Comparison of ENCODE assay signal across 9 cellular contexts in the genomic region with DNA sequence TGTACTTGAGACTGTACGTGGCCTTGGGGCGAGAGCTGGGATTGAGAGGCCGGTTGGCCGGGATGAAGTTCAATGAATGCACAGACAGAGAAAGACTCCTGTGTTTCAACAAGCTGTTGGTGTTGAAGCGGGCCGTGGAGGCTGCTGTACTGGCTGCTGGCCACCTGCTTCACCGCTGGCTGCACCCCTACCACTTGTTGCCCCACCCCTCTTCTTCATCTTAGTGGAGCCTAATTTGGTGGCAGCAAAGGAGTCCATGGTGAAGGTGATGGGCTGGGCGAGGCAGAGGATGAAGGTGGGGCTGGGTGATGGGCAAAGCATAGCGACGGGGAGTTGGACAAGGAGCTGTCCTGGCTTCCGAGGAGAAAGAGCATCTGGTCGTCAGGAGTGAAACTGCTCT. TPM values are rescaled to one million over a fixed set of nuclear protein-coding genes. Genes with fewer than 3 reads are reported as not detected.
DNase-seq lines count a peak whose midpoint lies in the region; ATAC-seq and TF ChIP-seq lines count a peak whose summit lies in the region.
"Had no signal": no experiment of that assay in that cellular context is flagged by ENCODE, and none has a peak within 500 bp of the region (broad histone marks: within the 10 kb centered on the region; RNA-seq: fewer than 3 reads in every experiment).

No MANE protein-coding gene starts in this region.

- peaks cover 9 to 16% of the 10 kb centered on the region in 2 donors for H3K4me1 ChIP-seq in mucosa of rectum (ENCODE audit: control insufficient read depth in 2 of 2, insufficient read depth in 2 of 2, low read length in 2 of 2)

- no peak overlapping the region for H3K9ac ChIP-seq in mucosa of rectum (ENCODE audit: low read depth in 1 of 2, low read length in 2 of 2)

- peak overlapping the region; percentile 83 for H3K4me3 Mint-ChIP-seq in activated T-helper 1 cell treated with anti-CD3 and anti-CD28 coated beads, Interleukin-12 subunit alpha, Interleukin-12 subunit beta, Interleukin-2, Interleukin-4 antibody, amounts not matched to agents 30 ng/mL and 10 ng/mL and 1 ng/mL, durations not matched to agents 14 hours and 24 hours and 36 hours

- H3K9me3 Mint-ChIP-seq in activated T-helper 1 cell treated with anti-CD3 and anti-CD28 coated beads, Interleukin-12 subunit alpha, Interleukin-12 subunit beta, Interleukin-2, Interleukin-4 antibody, amounts not matched to agents 30 ng/mL and 10 ng/mL and 1 ng/mL, durations not matched to agents 14 hours and 24 hours and 36 hours = no peaks in the 10 kb centered on the region

- intact Hi-C loops in activated T-helper 1 cell treated with anti-CD3 and anti-CD28 coated beads, Interleukin-12 subunit alpha, Interleukin-12 subunit beta, Interleukin-2, Interleukin-4 antibody, amounts not matched to agents 30 ng/mL and 10 ng/mL and 1 ng/mL, durations not matched to agents 14 hours and 24 hours and 36 hours (cut with micrococcal nuclease) = loop anchor here (5.0 to 10.0 kb wide), 2 partner anchors 34 to 437 kb away; partner anchors contain the start of gene ZKSCAN4
- intact Hi-C loops in left colon (cut with DNase I, micrococcal nuclease) = loop anchor here in 1 of 2 donors (10.0 kb wide), 1 partner anchor 73 kb away; the partner anchor contains the start of gene ZKSCAN8

- H3K4me3 ChIP-seq in AG10803 (ENCODE audit: low read length) (peak overlapping the region; percentile 65), GM08714 (ENCODE audit: low read length) (peak overlapping the region; percentile 69; the same call in 1 of the 2 replicates), mucosa of rectum (ENCODE audit: low read length in 2 of 2) (peak overlapping the region; percentile 5 to 69)

- peaks cover 70% of the 10 kb centered on the region for H3K27me3 Mint-ChIP-seq in activated T-helper 1 cell treated with anti-CD3 and anti-CD28 coated beads, Interleukin-12 subunit alpha, Interleukin-12 subunit beta, Interleukin-2, Interleukin-4 antibody, amounts not matched to agents 30 ng/mL and 10 ng/mL and 1 ng/mL, durations not matched to agents 14 hours and 24 hours and 36 hours (ENCODE audit: insufficient read depth)

- ATAC-seq in left colon (no peak), GM21367 (IDR thresholded peaks at IDR 0.05; ENCODE audit: unreplicated experiment) (no peak)

- peaks cover 3 to 4% of the 10 kb centered on the region in 2 donors for H3K27me3 ChIP-seq in mucosa of rectum (ENCODE audit: control insufficient read depth in 2 of 2, insufficient read depth in 2 of 2, low read length in 2 of 2)

- DNase-seq in AG10803 (ENCODE audit: low read depth) (no peak), left colon (no peak), NCI-H146 treated with DMSO at 0.1 percent for 48 hours (lab: John Stamatoyannopoulos, UW; ENCODE audit: unreplicated experiment) (no peak)
- DNase-seq in activated T-helper 1 cell treated with anti-CD3 and anti-CD28 coated beads, Interleukin-12 subunit alpha, Interleukin-12 subunit beta, Interleukin-2, Interleukin-4 antibody, amounts not matched to agents 30 ng/mL and 10 ng/mL and 1 ng/mL, durations not matched to agents 14 hours and 24 hours and 36 hours (ENCODE audit: low spot score) = no peak
- no peak for DNase-seq in activated effector memory CD4-positive, alpha-beta T cell treated with anti-CD3 and anti-CD28 coated beads, Interleukin-2, amount 50 U/mL, for 16 hours

- H3K36me3 Mint-ChIP-seq in activated T-helper 1 cell treated with anti-CD3 and anti-CD28 coated beads, Interleukin-12 subunit alpha, Interleukin-12 subunit beta, Interleukin-2, Interleukin-4 antibody, amounts not matched to agents 30 ng/mL and 10 ng/mL and 1 ng/mL, durations not matched to agents 14 hours and 24 hours and 36 hours (ENCODE audit: low read depth) = no peaks in the 10 kb centered on the region

- H3K4me1 Mint-ChIP-seq in activated T-helper 1 cell treated with anti-CD3 and anti-CD28 coated beads, Interleukin-12 subunit alpha, Interleukin-12 subunit beta, Interleukin-2, Interleukin-4 antibody, amounts not matched to agents 30 ng/mL and 10 ng/mL and 1 ng/mL, durations not matched to agents 14 hours and 24 hours and 36 hours (ENCODE audit: low read depth) = peaks cover 14% of the 10 kb centered on the region

- no peak for TF ChIP-seq CTCF in AG10803 (conservative IDR thresholded peaks at IDR 0.05; ENCODE audit: low read length)

- H3K9me3 ChIP-seq in mucosa of rectum (ENCODE audit: control insufficient read depth in 2 of 2, low read length in 2 of 2) = no peaks in the 10 kb centered on the region
- H3K9me3 ChIP-seq: adrenal gland had no signal

- H3K36me3 ChIP-seq in mucosa of rectum (ENCODE audit: control insufficient read depth in 2 of 2, insufficient read depth in 2 of 2, low read length in 2 of 2) = no peaks in the 10 kb centered on the region
- H3K36me3 ChIP-seq: adrenal gland had no signal

- H3K27ac Mint-ChIP-seq in activated T-helper 1 cell treated with anti-CD3 and anti-CD28 coated beads, Interleukin-12 subunit alpha, Interleukin-12 subunit beta, Interleukin-2, Interleukin-4 antibody, amounts not matched to agents 30 ng/mL and 10 ng/mL and 1 ng/mL, durations not matched to agents 14 hours and 24 hours and 36 hours = no peak overlapping the region

- no peak overlapping the region for H3K27ac ChIP-seq in mucosa of rectum (ENCODE audit: low read depth in 2 of 2, low read length in 2 of 2)

RNA-seq across cellular contexts. Expression of gene ZSCAN9, which starts 7.2 kb away (rescaled TPM):
- 6.1 and 8.1 TPM in 2 replicates for total RNA-seq in activated T-helper 1 cell treated with anti-CD3 and anti-CD28 coated beads, Interleukin-12 subunit alpha, Interleukin-12 subunit beta, Interleukin-2, Interleukin-4 antibody, amounts not matched to agents 30 ng/mL and 10 ng/mL and 1 ng/mL, durations not matched to agents 14 hours and 24 hours and 36 hours
- total RNA-seq in left colon = 10 to 100 TPM; 10.4 to 12.8 TPM

RNA-seq across cellular contexts. Expression of gene ZKSCAN4, which starts 34.2 kb away (rescaled TPM):
- total RNA-seq in activated T-helper 1 cell treated with anti-CD3 and anti-CD28 coated beads, Interleukin-12 subunit alpha, Interleukin-12 subunit beta, Interleukin-2, Interleukin-4 antibody, amounts not matched to agents 30 ng/mL and 10 ng/mL and 1 ng/mL, durations not matched to agents 14 hours and 24 hours and 36 hours = 4.8 and 6.0 TPM in 2 replicates
- total RNA-seq in left colon = 1 to 10 TPM; 4.8 to 6.0 TPM

RNA-seq across cellular contexts. Expression of gene NKAPL, which starts 41.2 kb away (rescaled TPM):
- 0.16 TPM in 1 of 2 replicates, not detected in the other for total RNA-seq in activated T-helper 1 cell treated with anti-CD3 and anti-CD28 coated beads, Interleukin-12 subunit alpha, Interleukin-12 subunit beta, Interleukin-2, Interleukin-4 antibody, amounts not matched to agents 30 ng/mL and 10 ng/mL and 1 ng/mL, durations not matched to agents 14 hours and 24 hours and 36 hours
- under 1 TPM; 0.21 to 0.47 TPM for total RNA-seq in left colon

RNA-seq across cellular contexts. Expression of gene ZSCAN26, which starts 49.1 kb away (rescaled TPM):
- 5.4 and 6.0 TPM in 2 replicates for total RNA-seq in activated T-helper 1 cell treated with anti-CD3 and anti-CD28 coated beads, Interleukin-12 subunit alpha, Interleukin-12 subunit beta, Interleukin-2, Interleukin-4 antibody, amounts not matched to agents 30 ng/mL and 10 ng/mL and 1 ng/mL, durations not matched to agents 14 hours and 24 hours and 36 hours
- total RNA-seq in left colon = 1 to 10 TPM; 3.8 to 7.9 TPM
